18 cellular contexts compared by ENCODE assay signal in genomic region chr10:642186-642890, GRCh38. TPM values are rescaled to one million over a fixed set of nuclear protein-coding genes. Genes with fewer than 3 reads are reported as not detected.
DNase-seq lines count a peak whose midpoint lies in the region; ATAC-seq and TF ChIP-seq lines count a peak whose summit lies in the region.
"Had no signal": no experiment of that assay in that cellular context is flagged by ENCODE, and none has a peak within 500 bp of the region (broad histone marks: within the 10 kb centered on the region; RNA-seq: fewer than 3 reads in every experiment).

No MANE protein-coding gene starts in this region.

- no peaks in the 10 kb centered on the region for H3K4me1 Mint-ChIP-seq in activated CD8-positive, alpha-beta T cell treated with anti-CD3 and anti-CD28 coated beads for 36 hours (ENCODE audit: low read depth)
- no peaks in the 10 kb centered on the region for H3K4me1 Mint-ChIP-seq in natural killer cell treated with Interleukin-12 subunit alpha and Interleukin-12 subunit beta and Interleukin-15 and Interleukin-18, amount 100 ng/mL, for 72 hours (ENCODE audit: low read depth in 2 of 2)
- H3K4me1 Mint-ChIP-seq: activated naive CD8-positive, alpha-beta T cell treated with anti-CD3 and anti-CD28 coated beads, Interleukin-2, amount 10 ng/mL, durations not matched to agents 7 days and 5 days had no signal

- no peaks in the 10 kb centered on the region for H3K36me3 Mint-ChIP-seq in activated CD8-positive, alpha-beta T cell treated with anti-CD3 and anti-CD28 coated beads for 36 hours (ENCODE audit: low read depth)
- H3K36me3 Mint-ChIP-seq in natural killer cell treated with Interleukin-12 subunit alpha and Interleukin-12 subunit beta and Interleukin-15 and Interleukin-18, amount 100 ng/mL, for 72 hours: no peaks in the 10 kb centered on the region
- H3K36me3 Mint-ChIP-seq: activated naive CD8-positive, alpha-beta T cell treated with anti-CD3 and anti-CD28 coated beads, Interleukin-2, amount 10 ng/mL, durations not matched to agents 7 days and 5 days had no signal

- peaks cover under 1% of the 10 kb centered on the region for H3K4me1 ChIP-seq in suprapubic skin

- H3K4me3 Mint-ChIP-seq in activated CD8-positive, alpha-beta T cell treated with anti-CD3 and anti-CD28 coated beads for 36 hours: no peak overlapping the region
- H3K4me3 Mint-ChIP-seq in natural killer cell treated with Interleukin-12 subunit alpha and Interleukin-12 subunit beta and Interleukin-15 and Interleukin-18, amount 100 ng/mL, for 72 hours: no peak overlapping the region
- H3K4me3 Mint-ChIP-seq: activated naive CD8-positive, alpha-beta T cell treated with anti-CD3 and anti-CD28 coated beads, Interleukin-2, amount 10 ng/mL, durations not matched to agents 7 days and 5 days; activated T-cell treated with anti-CD3 and anti-CD28 coated beads, Interleukin-2, amount 50 U/mL, for 4 hours; dendritic cell treated with granulocyte-macrophage colony-stimulating factor and Interleukin-4, amounts not matched to agents 40 ng/mL and 50 ng/mL, for 4 days had no signal

- intact Hi-C loops in Right ventricle myocardium inferior (cut with DNase I): no loop called here
- intact Hi-C loops in activated CD8-positive, alpha-beta T cell treated with anti-CD3 and anti-CD28 coated beads for 36 hours (cut with micrococcal nuclease): no loop called here

- CTCF ChIA-PET in activated CD8-positive, alpha-beta T cell treated with anti-CD3 and anti-CD28 coated beads for 36 hours (lab: Charles Lee): no interaction called here

- peaks cover 4% of the 10 kb centered on the region for H3K36me3 ChIP-seq in suprapubic skin
- H3K36me3 ChIP-seq: brain microvascular endothelial cell had no signal

- ATAC-seq in Right ventricle myocardium inferior: peak; percentile 17
- no peak for ATAC-seq in activated CD8-positive, alpha-beta T cell treated with anti-CD3 and anti-CD28 coated beads for 36 hours
- ATAC-seq in natural killer cell treated with Interleukin-12 subunit alpha and Interleukin-12 subunit beta and Interleukin-15 and Interleukin-18, amount 100 ng/mL, for 72 hours: no peak
- ATAC-seq: activated T-cell treated with anti-CD3 and anti-CD28 coated beads, Interleukin-2, amount 50 U/mL, for 4 hours; sciatic nerve had no signal

- DNase-seq in LoVo (ENCODE audit: low spot score) (peak; percentile 55), Right ventricle myocardium inferior (ENCODE audit: missing footprints) (no peak), mesenteric fat pad (ENCODE audit: low spot score) (peak; percentile 81), suprapubic skin (ENCODE audit: low spot score in 2 of 2) (peak; percentile 41 to 43), erythroblast (lab: John Stamatoyannopoulos, UW) (no peak)
- DNase-seq in activated CD8-positive, alpha-beta T cell treated with anti-CD3 and anti-CD28 coated beads for 36 hours: no peak
- DNase-seq in natural killer cell treated with Interleukin-12 subunit alpha and Interleukin-12 subunit beta and Interleukin-15 and Interleukin-18, amount 100 ng/mL, for 72 hours (ENCODE audit: low spot score): no peak
- DNase-seq: activated CD4-positive, alpha-beta T cell treated with anti-CD3 and anti-CD28 coated beads, Interleukin-2, amount 50 U/mL, for 48 hours; activated naive CD8-positive, alpha-beta T cell treated with anti-CD3 and anti-CD28 coated beads, Interleukin-2, amount 10 ng/mL, durations not matched to agents 7 days and 5 days; activated T-cell treated with anti-CD3 and anti-CD28 coated beads, Interleukin-2, amount 50 U/mL, for 4 hours; brain microvascular endothelial cell; NCI-H1092 treated with DMSO at 0.1 percent for 48 hours; NCI-H82; occipital lobe; stimulated activated CD4-positive, alpha-beta T cell treated with anti-CD3 and anti-CD28 coated beads, Interleukin-2, amount 100 ng/mL, for 24 hours had no signal

- peaks cover 7% of the 10 kb centered on the region for H3K9me3 ChIP-seq in suprapubic skin

- H3K4me3 ChIP-seq in suprapubic skin: no peak overlapping the region

- TF ChIP-seq POLR2A in suprapubic skin (IDR thresholded peaks at IDR 0.05) (no peak), erythroblast (IDR thresholded peaks at IDR 0.05; ENCODE audit: low read length) (no peak)

- TF ChIP-seq CTCF in suprapubic skin (IDR thresholded peaks at IDR 0.05): no peak
- TF ChIP-seq CTCF in activated CD8-positive, alpha-beta T cell treated with anti-CD3 and anti-CD28 coated beads for 36 hours (IDR thresholded peaks at IDR 0.05): no peak

- H3K9me3 Mint-ChIP-seq in activated CD8-positive, alpha-beta T cell treated with anti-CD3 and anti-CD28 coated beads for 36 hours: no peaks in the 10 kb centered on the region
- H3K9me3 Mint-ChIP-seq in natural killer cell treated with Interleukin-12 subunit alpha and Interleukin-12 subunit beta and Interleukin-15 and Interleukin-18, amount 100 ng/mL, for 72 hours: no peaks in the 10 kb centered on the region
- H3K9me3 Mint-ChIP-seq: activated naive CD8-positive, alpha-beta T cell treated with anti-CD3 and anti-CD28 coated beads, Interleukin-2, amount 10 ng/mL, durations not matched to agents 7 days and 5 days; activated T-cell treated with anti-CD3 and anti-CD28 coated beads, Interleukin-2, amount 50 U/mL, for 4 hours had no signal

- POLR2A ChIA-PET in activated CD8-positive, alpha-beta T cell treated with anti-CD3 and anti-CD28 coated beads for 36 hours (lab: Charles Lee): no interaction called here

- peaks cover 2% of the 10 kb centered on the region for H3K27me3 Mint-ChIP-seq in activated CD8-positive, alpha-beta T cell treated with anti-CD3 and anti-CD28 coated beads for 36 hours
- peaks cover 0 to 10% of the 10 kb centered on the region in 2 donors for H3K27me3 Mint-ChIP-seq in natural killer cell treated with Interleukin-12 subunit alpha and Interleukin-12 subunit beta and Interleukin-15 and Interleukin-18, amount 100 ng/mL, for 72 hours

- no peaks in the 10 kb centered on the region for H3K27me3 ChIP-seq in suprapubic skin
- H3K27me3 ChIP-seq: brain microvascular endothelial cell had no signal

- no peak overlapping the region for H3K27ac ChIP-seq in suprapubic skin
- H3K27ac ChIP-seq: brain microvascular endothelial cell, KMS-11 had no signal

- no peak overlapping the region for H3K27ac Mint-ChIP-seq in activated CD8-positive, alpha-beta T cell treated with anti-CD3 and anti-CD28 coated beads for 36 hours
- no peak overlapping the region for H3K27ac Mint-ChIP-seq in natural killer cell treated with Interleukin-12 subunit alpha and Interleukin-12 subunit beta and Interleukin-15 and Interleukin-18, amount 100 ng/mL, for 72 hours
- H3K27ac Mint-ChIP-seq: activated naive CD8-positive, alpha-beta T cell treated with anti-CD3 and anti-CD28 coated beads, Interleukin-2, amount 10 ng/mL, durations not matched to agents 7 days and 5 days; dendritic cell treated with granulocyte-macrophage colony-stimulating factor and Interleukin-4, amounts not matched to agents 40 ng/mL and 50 ng/mL, for 4 days had no signal

- WGBS in suprapubic skin: 81% methylated on average over 12 of the region's 16 CpGs

- no peak for TF ChIP-seq EP300 in suprapubic skin (IDR thresholded peaks at IDR 0.05)

RNA-seq across cellular contexts. Expression of gene DIP2C, which starts 47.1 kb away (rescaled TPM):
- total RNA-seq in Right ventricle myocardium inferior: 28.3 TPM
- total RNA-seq in mesenteric fat pad: 38.5 TPM
- 10 to 100 TPM in 3 of 4 donors, 1 to 10 TPM in 1; 6.7 to 23.3 (median 14.7) TPM for total RNA-seq in suprapubic skin
- total RNA-seq in activated CD8-positive, alpha-beta T cell treated with anti-CD3 and anti-CD28 coated beads for 36 hours: under 1 TPM; 0.85 to 0.95 TPM
- total RNA-seq in natural killer cell treated with Interleukin-12 subunit alpha and Interleukin-12 subunit beta and Interleukin-15 and Interleukin-18, amount 100 ng/mL, for 72 hours: under 1 TPM; 0.57 to 0.98 TPM

Comparison
In these comparisons a context has a peak if more than half of its experiments do, and no peak if none do; other contexts are left out.
1. DNase-seq: peak in LoVo (single experiment), mesenteric fat pad (single experiment) and suprapubic skin (2 of 2); none in Right ventricle myocardium inferior (single experiment), activated CD8-positive, alpha-beta T cell treated with anti-CD3 and anti-CD28 coated beads for 36 hours (single experiment), natural killer cell treated with Interleukin-12 subunit alpha and Interleukin-12 subunit beta and Interleukin-15 and Interleukin-18, amount 100 ng/mL, for 72 hours (single experiment) and erythroblast (0 of 2).